1 cellular context compared by ENCODE assay signal in the genomic region with DNA sequence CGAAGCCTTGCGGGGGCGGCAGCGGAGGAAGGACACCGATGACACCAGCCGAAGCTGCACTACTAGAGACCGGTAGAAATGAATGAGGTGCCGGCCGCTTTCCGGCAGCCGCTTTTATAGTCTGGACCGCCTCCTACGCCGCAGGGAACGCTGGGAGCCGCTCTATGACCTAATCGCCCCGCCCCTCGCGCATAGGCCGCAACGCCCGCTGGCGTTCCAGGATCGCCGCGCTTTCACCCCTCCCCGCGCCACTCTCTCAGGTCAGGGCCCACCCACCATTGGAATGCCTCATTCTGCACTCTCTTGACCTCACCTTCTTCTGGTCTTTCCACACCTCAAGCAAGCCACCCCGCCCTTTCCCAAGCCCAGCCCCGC.
A peak's percentile ranks its signal among the peaks of the same experiment; 100 is the strongest.
TF ChIP-seq lines count a peak whose summit lies in the region.

TSS of gene DDX5 (minus strand) at position 89 of the 375 bp plus-strand sequence. CDS start 170 bp downstream, outside the sequence.

TF ChIP-seq in GM23338, 12 proteins besides CTCF, POLR2A, EP300 and RAD21:
- TF ChIP-seq POLR2AphosphoS5 (IDR thresholded peaks at IDR 0.05; ENCODE audit: low read depth) (peak; percentile 92), STAT1 (IDR thresholded peaks at IDR 0.05; ENCODE audit: unreplicated experiment) (no peak), CREB1 (CRISPR knock-in tag; IDR thresholded peaks at IDR 0.05; ENCODE audit: low read depth) (peak; percentile 72)
TF ChIP-seq in GM23338: peak in this region for 2.
